In the genomic region with DNA sequence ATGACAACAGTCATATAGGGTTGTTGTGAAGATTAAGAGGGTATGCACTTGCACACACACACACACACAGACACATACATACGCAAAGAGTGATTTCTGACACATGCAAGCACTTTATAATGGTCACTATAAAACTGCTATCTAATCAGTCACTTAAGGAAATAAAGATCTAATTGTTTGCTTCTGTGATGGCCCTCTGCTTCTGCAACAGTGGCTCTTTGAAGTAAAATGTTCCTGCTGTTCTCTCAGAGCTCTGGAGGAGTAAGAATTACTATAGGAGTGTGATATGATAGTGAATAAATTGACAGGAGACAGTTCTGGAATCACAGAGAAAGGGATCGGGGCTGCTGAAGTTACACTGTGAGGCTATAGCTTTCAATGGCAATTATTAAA, we compare ENCODE assay signal across 1 cellular context.
TF ChIP-seq lines count a peak whose summit lies in the region.

No MANE protein-coding gene starts in this region.

TF ChIP-seq in IMR-90, 13 proteins besides CTCF, POLR2A, EP300 and RAD21 (continued from another document):
- TF ChIP-seq RCOR1 (IDR thresholded peaks at IDR 0.05; ENCODE audit: insufficient replicate concordance, low read length) (no peak), CEBPB (IDR thresholded peaks at IDR 0.05; ENCODE audit: low read depth, low read length) (no peak), MAZ (IDR thresholded peaks at IDR 0.05; ENCODE audit: borderline replicate concordance, low read depth, low read length) (no peak)
- TF ChIP-seq, protein P1, sequence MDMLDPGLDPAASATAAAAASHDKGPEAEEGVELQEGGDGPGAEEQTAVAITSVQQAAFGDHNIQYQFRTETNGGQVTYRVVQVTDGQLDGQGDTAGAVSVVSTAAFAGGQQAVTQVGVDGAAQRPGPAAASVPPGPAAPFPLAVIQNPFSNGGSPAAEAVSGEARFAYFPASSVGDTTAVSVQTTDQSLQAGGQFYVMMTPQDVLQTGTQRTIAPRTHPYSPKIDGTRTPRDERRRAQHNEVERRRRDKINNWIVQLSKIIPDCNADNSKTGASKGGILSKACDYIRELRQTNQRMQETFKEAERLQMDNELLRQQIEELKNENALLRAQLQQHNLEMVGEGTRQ (IDR thresholded peaks at IDR 0.05; ENCODE audit: low read depth, low read length): no peak
TF ChIP-seq in IMR-90: peak in this region for 0.
